9 cellular contexts compared by ENCODE assay signal in the genomic region with DNA sequence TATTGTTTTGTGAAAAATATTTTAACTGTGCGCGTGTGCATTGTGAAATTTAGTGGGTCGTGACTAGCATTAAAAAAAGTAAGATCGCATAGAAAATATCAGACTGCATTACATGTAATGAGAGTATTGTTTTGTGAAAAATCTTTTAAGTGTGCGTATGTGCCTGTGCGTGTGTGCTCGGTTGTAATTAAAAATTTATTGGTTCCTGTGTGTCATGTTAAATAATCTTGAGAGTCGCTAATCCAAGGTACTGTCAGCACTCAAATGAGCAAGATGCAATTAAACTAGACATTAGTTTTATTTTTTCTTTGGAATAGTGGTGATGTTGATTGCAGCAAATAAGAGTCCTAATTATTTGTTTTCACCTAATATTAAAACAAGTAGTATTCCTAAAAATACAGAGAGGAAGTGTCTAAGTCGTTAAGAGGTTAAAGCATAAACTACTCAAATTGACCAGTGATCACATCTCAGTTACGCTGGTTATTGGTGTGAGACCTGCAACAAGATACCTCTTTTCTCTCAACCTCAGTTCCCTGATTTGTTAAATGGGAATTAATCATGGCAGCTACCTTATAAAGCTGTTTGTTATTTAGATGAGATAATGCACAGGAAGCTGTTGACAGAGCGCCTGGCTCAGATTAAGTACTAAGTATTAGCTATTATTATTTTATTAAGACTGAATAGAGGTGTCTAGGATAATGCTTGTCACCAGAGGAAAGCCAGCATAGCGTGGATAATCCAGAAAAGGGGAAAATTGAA. TPM values are rescaled to one million over a fixed set of nuclear protein-coding genes. Genes with fewer than 3 reads are reported as not detected.
A peak's percentile ranks its signal among the peaks of the same experiment; 100 is the strongest.
DNase-seq lines count a peak whose midpoint lies in the region; ATAC-seq and TF ChIP-seq lines count a peak whose summit lies in the region.
"Had no signal": no experiment of that assay in that cellular context is flagged by ENCODE, and none has a peak within 500 bp of the region (broad histone marks: within the 10 kb centered on the region; RNA-seq: fewer than 3 reads in every experiment).

No MANE protein-coding gene starts in this region.

- peaks cover 8 to 14% of the 10 kb centered on the region in 2 donors for H3K4me1 ChIP-seq in naive thymus-derived CD4-positive, alpha-beta T cell (ENCODE audit: control insufficient read depth in 2 of 2, insufficient read depth in 2 of 2, low read length in 2 of 2)

- TF ChIP-seq CTCF in brain (conservative IDR thresholded peaks at IDR 0.05) = no peak

- peaks cover 0 to 4% (median 0%) of the 10 kb centered on the region in 3 experiments for H3K36me3 ChIP-seq in naive thymus-derived CD4-positive, alpha-beta T cell (ENCODE audit: control insufficient read depth in 2 of 3, insufficient read depth in 3 of 3, low read length in 3 of 3)

- DNase-seq in NCI-H510A treated with DMSO at 0.1 percent for 48 hours (lab: John Stamatoyannopoulos, UW) (peak; percentile 52), NCI-H510A (lab: John Stamatoyannopoulos, UW) (no peak), NCI-H345 treated with DMSO at 0.1 percent for 48 hours (lab: John Stamatoyannopoulos, UW; ENCODE audit: unreplicated experiment) (no peak)
- DNase-seq in naive thymus-derived CD4-positive, alpha-beta T cell = no peak
- DNase-seq: ACHN had no signal

- CTCF ChIA-PET in naive thymus-derived CD4-positive, alpha-beta T cell (lab: Charles Lee) = no interaction called here

- H3K9me3 Mint-ChIP-seq in IgD-negative memory B cell (peaks cover 0 to 2% (median 2%) of the 10 kb centered on the region in 3 donors), brain (no peaks in the 10 kb centered on the region)
- H3K9me3 Mint-ChIP-seq in naive thymus-derived CD4-positive, alpha-beta T cell = peaks cover 0 to 20% (median 2%) of the 10 kb centered on the region in 11 donors

- H3K27ac ChIP-seq in naive thymus-derived CD4-positive, alpha-beta T cell (ENCODE audit: low read depth, low read length) = no peak overlapping the region

- H3K9me3 ChIP-seq in naive thymus-derived CD4-positive, alpha-beta T cell (ENCODE audit: control insufficient read depth in 2 of 3, low read length in 3 of 3) = no peaks in the 10 kb centered on the region

- ATAC-seq in naive thymus-derived CD4-positive, alpha-beta T cell = no peak
- no peak for ATAC-seq in GM18873 (IDR thresholded peaks at IDR 0.05; ENCODE audit: low FRiP score, unreplicated experiment)
- no peak for ATAC-seq in GM19452 (IDR thresholded peaks at IDR 0.05; ENCODE audit: unreplicated experiment)

- H3K27me3 ChIP-seq in naive thymus-derived CD4-positive, alpha-beta T cell (ENCODE audit: control insufficient read depth in 2 of 2, insufficient read depth in 2 of 2, low read length in 2 of 2) = peaks cover 0 to 6% of the 10 kb centered on the region in 2 donors

- H3K27ac Mint-ChIP-seq in IgD-negative memory B cell (peak overlapping the region in 2 of 3 donors; percentile 36 to 78), brain (peak overlapping the region; percentile 94 to 98 (median 95))
- peak overlapping the region in 3 of 9 donors; percentile 24 to 95 (median 90) for H3K27ac Mint-ChIP-seq in naive thymus-derived CD4-positive, alpha-beta T cell

- H3K4me3 Mint-ChIP-seq in IgD-negative memory B cell (peak overlapping the region; percentile 44 to 95 (median 82)), brain (peak overlapping the region; percentile 89 to 95 (median 93))
- peak overlapping the region; percentile 83 to 94 (median 90) for H3K4me3 Mint-ChIP-seq in naive thymus-derived CD4-positive, alpha-beta T cell

- H3K4me1 Mint-ChIP-seq in IgD-negative memory B cell (peaks cover 15 to 18% (median 17%) of the 10 kb centered on the region in 3 donors), brain (peaks cover 56% of the 10 kb centered on the region)
- peaks cover 9 to 25% (median 20%) of the 10 kb centered on the region in 7 donors for H3K4me1 Mint-ChIP-seq in naive thymus-derived CD4-positive, alpha-beta T cell

- H3K27me3 Mint-ChIP-seq in IgD-negative memory B cell = peaks cover 27% of the 10 kb centered on the region
- H3K27me3 Mint-ChIP-seq in brain = peaks cover 19% of the 10 kb centered on the region
- peaks cover 10 to 54% (median 47%) of the 10 kb centered on the region in 5 donors for H3K27me3 Mint-ChIP-seq in naive thymus-derived CD4-positive, alpha-beta T cell

- no peaks in the 10 kb centered on the region for H3K36me3 Mint-ChIP-seq in IgD-negative memory B cell
- peaks cover 16% of the 10 kb centered on the region for H3K36me3 Mint-ChIP-seq in brain
- peaks cover 0 to 4% (median 0%) of the 10 kb centered on the region in 5 donors for H3K36me3 Mint-ChIP-seq in naive thymus-derived CD4-positive, alpha-beta T cell

- peak overlapping the region; percentile 54 for H3K4me3 ChIP-seq in naive thymus-derived CD4-positive, alpha-beta T cell (ENCODE audit: low read length)

- intact Hi-C loops in naive thymus-derived CD4-positive, alpha-beta T cell (cut with micrococcal nuclease) = loop anchor here (10.0 kb wide), 6 partner anchors 192 to 1988 kb away; a partner anchor contains a TSS

- POLR2A ChIA-PET in naive thymus-derived CD4-positive, alpha-beta T cell (lab: Charles Lee) = interaction anchor here (1.0 kb wide), 1 partner anchor 116 kb away, joined by 3 read pairs; a partner anchor contains a TSS

RNA-seq across cellular contexts. Expression of a gene that starts 1.9 kb away (rescaled TPM):
- polyA plus RNA-seq in IgD-negative memory B cell (4.9 TPM), brain (ENCODE audit: insufficient read depth, low read depth, low replicate concordance) (1.1 TPM)
- 10 to 100 TPM in 4 of 5 experiments, 1 to 10 TPM in 1; 9.1 to 22.4 (median 16.0) TPM for total RNA-seq in naive thymus-derived CD4-positive, alpha-beta T cell
- 1 to 10 TPM; 4.4 to 6.7 TPM for polyA plus RNA-seq in naive thymus-derived CD4-positive, alpha-beta T cell
